8 cellular contexts compared by ENCODE assay signal in genomic region chr12:82527165-82527780, GRCh38.
DNase-seq lines count a peak whose midpoint lies in the region; ATAC-seq, FAIRE-seq and TF ChIP-seq lines count a peak whose summit lies in the region.

No MANE protein-coding gene starts in this region.

- peak; percentile 67 for ATAC-seq in GM21360 (IDR thresholded peaks at IDR 0.05; ENCODE audit: unreplicated experiment)

- no peaks in the 10 kb centered on the region for H3K79me2 ChIP-seq in mammary epithelial cell (ENCODE audit: insufficient read depth, low read length)

- no peak overlapping the region for H3K4me3 ChIP-seq in mammary epithelial cell (replicated peaks in 1 of 3; ENCODE audit: insufficient read depth in 1 of 3, low read depth in 2 of 3, low read length in 3 of 3)
- no peak overlapping the region for H3K4me3 ChIP-seq in liver (ENCODE audit: low read depth in 1 of 3, low read length in 3 of 3)

- H3K27me3 ChIP-seq in mammary epithelial cell (ENCODE audit: insufficient read depth, low read length): peaks cover 5% of the 10 kb centered on the region
- H3K27me3 ChIP-seq in liver (ENCODE audit: control insufficient read depth in 4 of 4, insufficient read depth in 4 of 4, low read length in 3 of 4): no peaks in the 10 kb centered on the region

- CTCF ChIA-PET in mammary epithelial cell (lab: Charles Lee; ENCODE audit: low non-redundant PET): interaction anchor here (0.6 kb wide), 1 partner anchor 860 kb away, joined by 5 read pairs; no protein-coding TSS in a partner anchor

- H4K20me1 ChIP-seq in mammary epithelial cell (ENCODE audit: insufficient read depth, low read length): no peaks in the 10 kb centered on the region

- DNase-seq in NCI-H2196 (lab: John Stamatoyannopoulos, UW; ENCODE audit: unreplicated experiment): peak; percentile 54
- DNase-seq in NCI-H2196 treated with DMSO at 0.1 percent for 48 hours (lab: John Stamatoyannopoulos, UW; ENCODE audit: unreplicated experiment): no peak
- peak; percentile 24 for DNase-seq in HS-5 (ENCODE audit: low read depth)
- peak; percentile 63 for DNase-seq in NOMO-1 treated with DMSO at 0.1 percent for 48 hours (lab: John Stamatoyannopoulos, UW; ENCODE audit: unreplicated experiment)
- DNase-seq in mammary epithelial cell: peak; percentile 41
- peak; percentile 8 for DNase-seq in urothelium cell line (ENCODE audit: low spot score)

- H3K9ac ChIP-seq in mammary epithelial cell (ENCODE audit: insufficient read depth, low read length) (no peak overlapping the region), liver (ENCODE audit: low read depth in 1 of 2, low read length in 2 of 2) (no peak overlapping the region)

- intact Hi-C loops in mammary epithelial cell (cut with micrococcal nuclease): loop anchor here (1.0 to 10.0 kb wide), 5 partner anchors 100 to 1978 kb away; partner anchors contain the start of gene TMTC2

- no peak for FAIRE-seq in urothelium cell line (lab: Jason Lieb, UNC)

- H2AFZ ChIP-seq in mammary epithelial cell (ENCODE audit: low read depth, low read length): no peak overlapping the region

- 5% methylated on average over 5 of the region's 5 CpGs for WGBS in mammary epithelial cell (ENCODE audit: low coverage, missing lambda C conversion rate)
- 4% methylated on average over 5 of the region's 5 CpGs for WGBS in liver

- no peak overlapping the region for H3K27ac ChIP-seq in mammary epithelial cell (ENCODE audit: insufficient read depth, low read depth, low read length)
- H3K27ac ChIP-seq in liver (ENCODE audit: low read depth in 1 of 2, low read length in 2 of 2): no peak overlapping the region

- BruUV-seq in mammary epithelial cell (replicated peaks; lab: Mats Ljungman, UMichigan): no TSS peak

- H3K4me1 ChIP-seq in mammary epithelial cell (ENCODE audit: insufficient read depth, low read length) (no peaks in the 10 kb centered on the region), liver (ENCODE audit: control insufficient read depth in 4 of 4, insufficient read depth in 4 of 4, low read length in 3 of 4) (peaks cover 0 to 38% (median 15%) of the 10 kb centered on the region in 4 donors)

- peak; percentile 93 to 94 for TF ChIP-seq RAD21 in liver (IDR thresholded peaks at IDR 0.05)

- dilution Hi-C loops in mammary epithelial cell (cut with HindIII; ENCODE audit: low sequenced_read_pairs): no loop called here

- H3K36me3 ChIP-seq in mammary epithelial cell (ENCODE audit: insufficient read depth, low read length): no peaks in the 10 kb centered on the region
- no peaks in the 10 kb centered on the region for H3K36me3 ChIP-seq in liver (ENCODE audit: control insufficient read depth in 4 of 4, insufficient read depth in 3 of 4, low read depth in 1 of 4, low read length in 3 of 4)

- no peak overlapping the region for H3K4me2 ChIP-seq in mammary epithelial cell (ENCODE audit: insufficient read depth, low read depth, low read length)

- peak; percentile 88 to 94 for TF ChIP-seq CTCF in mammary epithelial cell (conservative IDR thresholded peaks at IDR 0.05 in 1 of 2, IDR thresholded peaks at IDR 0.05 in 1 of 2; ENCODE audit: extremely low read depth in 1 of 2, insufficient read depth in 1 of 2, low read depth in 1 of 2, low read length in 2 of 2)
- TF ChIP-seq CTCF in liver (IDR thresholded peaks at IDR 0.05; ENCODE audit: low read depth, low read length, missing input control): peak; percentile 88

- in situ Hi-C loops in mammary epithelial cell (cut with MboI; ENCODE audit: low sequenced_read_pairs in 2 of 2): loop anchor here in 1 of 2 donors (10.0 kb wide), 1 partner anchor 98 kb away; no protein-coding TSS in a partner anchor

- H3K9me3 ChIP-seq in mammary epithelial cell (replicated peaks; ENCODE audit: insufficient read depth, low read length) (no peaks in the 10 kb centered on the region), liver (ENCODE audit: control insufficient read depth in 4 of 4, low read length in 3 of 4) (no peaks in the 10 kb centered on the region)

TF ChIP-seq in liver, 16 proteins besides CTCF, POLR2A, EP300 and RAD21:
- no peak for TF ChIP-seq HNF4G (IDR thresholded peaks at IDR 0.05)
- TF ChIP-seq MAX (IDR thresholded peaks at IDR 0.05): no peak
- TF ChIP-seq SP1 (IDR thresholded peaks at IDR 0.05): no peak
- no peak for TF ChIP-seq ZBTB33 (IDR thresholded peaks at IDR 0.05)
- no peak for TF ChIP-seq NR2F2 (IDR thresholded peaks at IDR 0.05)
- TF ChIP-seq YY1 (IDR thresholded peaks at IDR 0.05): no peak
- no peak for TF ChIP-seq FOXA2 (IDR thresholded peaks at IDR 0.05)
- TF ChIP-seq RXRA (IDR thresholded peaks at IDR 0.05): no peak
- TF ChIP-seq HNF4A (conservative IDR thresholded peaks at IDR 0.05): no peak
- no peak for TF ChIP-seq REST (IDR thresholded peaks at IDR 0.05)
- TF ChIP-seq ATF3 (IDR thresholded peaks at IDR 0.05): no peak
- no peak for TF ChIP-seq FOXA1 (IDR thresholded peaks at IDR 0.05)
- TF ChIP-seq GABPA (IDR thresholded peaks at IDR 0.05 in 1 of 2, conservative IDR thresholded peaks at IDR 0.05 in 1 of 2): no peak
- no peak for TF ChIP-seq JUND (IDR thresholded peaks at IDR 0.05)
- no peak for TF ChIP-seq EGR1 (IDR thresholded peaks at IDR 0.05; ENCODE audit: low read depth in 2 of 2)
- no peak for TF ChIP-seq TAF1 (conservative IDR thresholded peaks at IDR 0.05)
